1 cellular context compared by ENCODE assay signal in the genomic region with DNA sequence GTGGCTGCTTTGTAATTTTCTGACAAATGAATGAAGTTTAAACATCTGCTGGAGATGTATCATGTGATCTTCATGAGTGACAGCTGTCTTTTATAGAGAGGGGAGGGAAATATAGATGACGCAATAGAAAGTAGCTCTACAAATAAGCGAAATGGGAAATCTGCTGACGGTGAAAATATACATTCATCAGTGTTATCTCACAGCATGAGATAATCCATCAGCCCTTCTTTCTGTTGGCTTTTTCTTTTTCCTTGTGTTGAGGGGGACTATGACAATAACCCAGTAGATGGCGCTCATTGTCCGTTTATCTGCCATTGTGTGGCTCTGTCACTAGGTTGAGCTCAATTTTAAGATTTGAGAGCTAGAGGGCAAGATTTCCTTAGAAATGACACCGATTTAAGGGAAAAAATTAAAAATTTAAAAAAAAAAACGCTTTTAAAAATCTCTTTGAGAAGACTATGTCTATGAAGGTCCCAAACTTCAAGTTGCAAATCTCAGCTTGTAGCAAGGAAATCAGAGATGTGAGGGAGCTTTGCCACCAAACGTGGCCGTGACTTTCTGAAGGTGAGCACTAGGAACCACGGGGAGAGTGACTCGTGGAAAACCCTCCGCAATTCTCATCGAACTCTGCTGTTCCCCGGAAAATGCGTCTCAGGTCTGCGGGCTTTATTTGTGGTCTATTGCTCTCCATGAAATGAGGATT.
A peak's percentile ranks its signal among the peaks of the same experiment; 100 is the strongest.
TF ChIP-seq lines count a peak whose summit lies in the region.

No MANE protein-coding gene starts in this region.

TF ChIP-seq in K562, 482 proteins besides CTCF, POLR2A, EP300 and RAD21 (continued from another document and continues in another):
- TF ChIP-seq, protein P1, sequence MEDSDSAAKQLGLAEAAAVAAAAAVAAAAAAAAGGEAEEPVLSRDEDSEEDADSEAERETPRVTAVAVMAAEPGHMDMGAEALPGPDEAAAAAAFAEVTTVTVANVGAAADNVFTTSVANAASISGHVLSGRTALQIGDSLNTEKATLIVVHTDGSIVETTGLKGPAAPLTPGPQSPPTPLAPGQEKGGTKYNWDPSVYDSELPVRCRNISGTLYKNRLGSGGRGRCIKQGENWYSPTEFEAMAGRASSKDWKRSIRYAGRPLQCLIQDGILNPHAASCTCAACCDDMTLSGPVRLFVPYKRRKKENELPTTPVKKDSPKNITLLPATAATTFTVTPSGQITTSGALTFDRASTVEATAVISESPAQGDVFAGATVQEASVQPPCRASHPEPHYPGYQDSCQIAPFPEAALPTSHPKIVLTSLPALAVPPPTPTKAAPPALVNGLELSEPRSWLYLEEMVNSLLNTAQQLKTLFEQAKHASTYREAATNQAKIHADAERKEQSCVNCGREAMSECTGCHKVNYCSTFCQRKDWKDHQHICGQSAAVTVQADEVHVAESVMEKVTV (CRISPR knock-in tag; IDR thresholded peaks at IDR 0.05): peak; percentile 94
- TF ChIP-seq CREBBP (IDR thresholded peaks at IDR 0.05; ENCODE audit: low read depth, low read length) (no peak), SNIP1 (IDR thresholded peaks at IDR 0.05; ENCODE audit: low read depth) (no peak), RBM34 (IDR thresholded peaks at IDR 0.05; ENCODE audit: borderline replicate concordance, insufficient read depth, low read length) (no peak), SMC3 (conservative IDR thresholded peaks at IDR 0.05; ENCODE audit: insufficient read depth, low read depth, low read length) (peak; percentile 72), MAFG (tag; conservative IDR thresholded peaks at IDR 0.05) (peak; percentile 91), ETV5 (CRISPR knock-in tag; IDR thresholded peaks at IDR 0.05; ENCODE audit: low read depth) (no peak), ZNF668 (CRISPR knock-in tag; IDR thresholded peaks at IDR 0.05) (no peak), CEBPB (tag; IDR thresholded peaks at IDR 0.05) (peak; percentile 74), PYGO2 (tag; IDR thresholded peaks at IDR 0.05) (no peak), CXXC5 (CRISPR knock-in tag; IDR thresholded peaks at IDR 0.05) (no peak), KLF1 (tag; IDR thresholded peaks at IDR 0.05) (no peak), C11orf30 (IDR thresholded peaks at IDR 0.05; ENCODE audit: low read depth) (peak; percentile 88), CREM (IDR thresholded peaks at IDR 0.05; ENCODE audit: low read depth) (no peak; the same call in 1 of the 2 replicates), CHD2 (IDR thresholded peaks at IDR 0.05; ENCODE audit: low read depth, low read length) (no peak), HDGF (IDR thresholded peaks at IDR 0.05) (no peak), TGIF2 (CRISPR knock-in tag; IDR thresholded peaks at IDR 0.05) (no peak), THRAP3 (IDR thresholded peaks at IDR 0.05; ENCODE audit: borderline replicate concordance) (no peak), MAFF (IDR thresholded peaks at IDR 0.05; ENCODE audit: low read length) (peak; percentile 70), ZNF316 (IDR thresholded peaks at IDR 0.05) (peak; percentile 95), TAF15 (IDR thresholded peaks at IDR 0.05; ENCODE audit: low read depth, low read length) (no peak), ATF7 (IDR thresholded peaks at IDR 0.05) (peak; percentile 57; the same call in 1 of the 2 replicates), ZNF445 (CRISPR knock-in tag; IDR thresholded peaks at IDR 0.05; ENCODE audit: low read depth) (no peak), RFX1 (IDR thresholded peaks at IDR 0.05) (no peak), RBM39 (optimal IDR thresholded peaks at IDR 0.05; ENCODE audit: low read depth, low read length) (no peak), CEBPG (CRISPR knock-in tag; IDR thresholded peaks at IDR 0.05) (no peak), CEBPG (tag; conservative IDR thresholded peaks at IDR 0.05 in 1 of 2, IDR thresholded peaks at IDR 0.05 in 1 of 2) (peak; percentile 86 to 89), XRCC4 (IDR thresholded peaks at IDR 0.05; ENCODE audit: extremely low read depth, insufficient read depth, insufficient read length) (no peak), ZSCAN32 (CRISPR knock-in tag; IDR thresholded peaks at IDR 0.05) (peak; percentile 78), SRSF1 (IDR thresholded peaks at IDR 0.05; ENCODE audit: low read depth, low read length) (no peak), CHD4 (IDR thresholded peaks at IDR 0.05; ENCODE audit: insufficient read depth, insufficient replicate concordance, low read depth, low read length, poor library complexity, severe bottlenecking) (no peak), GTF2A2 (tag; IDR thresholded peaks at IDR 0.05) (no peak)
- TF ChIP-seq, protein P2, sequence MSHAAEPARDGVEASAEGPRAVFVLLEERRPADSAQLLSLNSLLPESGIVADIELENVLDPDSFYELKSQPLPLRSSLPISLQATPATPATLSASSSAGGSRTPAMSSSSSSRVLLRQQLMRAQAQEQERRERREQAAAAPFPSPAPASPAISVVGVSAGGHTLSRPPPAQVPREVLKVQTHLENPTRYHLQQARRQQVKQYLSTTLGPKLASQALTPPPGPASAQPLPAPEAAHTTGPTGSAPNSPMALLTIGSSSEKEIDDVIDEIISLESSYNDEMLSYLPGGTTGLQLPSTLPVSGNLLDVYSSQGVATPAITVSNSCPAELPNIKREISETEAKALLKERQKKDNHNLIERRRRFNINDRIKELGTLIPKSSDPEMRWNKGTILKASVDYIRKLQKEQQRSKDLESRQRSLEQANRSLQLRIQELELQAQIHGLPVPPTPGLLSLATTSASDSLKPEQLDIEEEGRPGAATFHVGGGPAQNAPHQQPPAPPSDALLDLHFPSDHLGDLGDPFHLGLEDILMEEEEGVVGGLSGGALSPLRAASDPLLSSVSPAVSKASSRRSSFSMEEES (CRISPR knock-in tag; IDR thresholded peaks at IDR 0.05): peak; percentile 72
- TF ChIP-seq, protein P3, sequence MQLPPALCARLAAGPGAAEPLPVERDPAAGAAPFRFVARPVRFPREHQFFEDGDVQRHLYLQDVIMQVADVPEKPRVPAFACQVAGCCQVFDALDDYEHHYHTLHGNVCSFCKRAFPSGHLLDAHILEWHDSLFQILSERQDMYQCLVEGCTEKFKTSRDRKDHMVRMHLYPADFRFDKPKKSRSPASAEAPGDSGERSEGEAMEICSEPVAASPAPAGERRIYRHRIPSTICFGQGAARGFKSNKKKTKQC (CRISPR knock-in tag; IDR thresholded peaks at IDR 0.05): no peak
- TF ChIP-seq, protein P4, sequence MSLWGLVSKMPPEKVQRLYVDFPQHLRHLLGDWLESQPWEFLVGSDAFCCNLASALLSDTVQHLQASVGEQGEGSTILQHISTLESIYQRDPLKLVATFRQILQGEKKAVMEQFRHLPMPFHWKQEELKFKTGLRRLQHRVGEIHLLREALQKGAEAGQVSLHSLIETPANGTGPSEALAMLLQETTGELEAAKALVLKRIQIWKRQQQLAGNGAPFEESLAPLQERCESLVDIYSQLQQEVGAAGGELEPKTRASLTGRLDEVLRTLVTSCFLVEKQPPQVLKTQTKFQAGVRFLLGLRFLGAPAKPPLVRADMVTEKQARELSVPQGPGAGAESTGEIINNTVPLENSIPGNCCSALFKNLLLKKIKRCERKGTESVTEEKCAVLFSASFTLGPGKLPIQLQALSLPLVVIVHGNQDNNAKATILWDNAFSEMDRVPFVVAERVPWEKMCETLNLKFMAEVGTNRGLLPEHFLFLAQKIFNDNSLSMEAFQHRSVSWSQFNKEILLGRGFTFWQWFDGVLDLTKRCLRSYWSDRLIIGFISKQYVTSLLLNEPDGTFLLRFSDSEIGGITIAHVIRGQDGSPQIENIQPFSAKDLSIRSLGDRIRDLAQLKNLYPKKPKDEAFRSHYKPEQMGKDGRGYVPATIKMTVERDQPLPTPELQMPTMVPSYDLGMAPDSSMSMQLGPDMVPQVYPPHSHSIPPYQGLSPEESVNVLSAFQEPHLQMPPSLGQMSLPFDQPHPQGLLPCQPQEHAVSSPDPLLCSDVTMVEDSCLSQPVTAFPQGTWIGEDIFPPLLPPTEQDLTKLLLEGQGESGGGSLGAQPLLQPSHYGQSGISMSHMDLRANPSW (CRISPR knock-in tag; IDR thresholded peaks at IDR 0.05): no peak
- TF ChIP-seq, protein P5, sequence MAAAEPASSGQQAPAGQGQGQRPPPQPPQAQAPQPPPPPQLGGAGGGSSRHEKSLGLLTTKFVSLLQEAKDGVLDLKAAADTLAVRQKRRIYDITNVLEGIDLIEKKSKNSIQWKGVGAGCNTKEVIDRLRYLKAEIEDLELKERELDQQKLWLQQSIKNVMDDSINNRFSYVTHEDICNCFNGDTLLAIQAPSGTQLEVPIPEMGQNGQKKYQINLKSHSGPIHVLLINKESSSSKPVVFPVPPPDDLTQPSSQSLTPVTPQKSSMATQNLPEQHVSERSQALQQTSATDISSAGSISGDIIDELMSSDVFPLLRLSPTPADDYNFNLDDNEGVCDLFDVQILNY (CRISPR knock-in tag; IDR thresholded peaks at IDR 0.05): no peak
- TF ChIP-seq, protein P6, sequence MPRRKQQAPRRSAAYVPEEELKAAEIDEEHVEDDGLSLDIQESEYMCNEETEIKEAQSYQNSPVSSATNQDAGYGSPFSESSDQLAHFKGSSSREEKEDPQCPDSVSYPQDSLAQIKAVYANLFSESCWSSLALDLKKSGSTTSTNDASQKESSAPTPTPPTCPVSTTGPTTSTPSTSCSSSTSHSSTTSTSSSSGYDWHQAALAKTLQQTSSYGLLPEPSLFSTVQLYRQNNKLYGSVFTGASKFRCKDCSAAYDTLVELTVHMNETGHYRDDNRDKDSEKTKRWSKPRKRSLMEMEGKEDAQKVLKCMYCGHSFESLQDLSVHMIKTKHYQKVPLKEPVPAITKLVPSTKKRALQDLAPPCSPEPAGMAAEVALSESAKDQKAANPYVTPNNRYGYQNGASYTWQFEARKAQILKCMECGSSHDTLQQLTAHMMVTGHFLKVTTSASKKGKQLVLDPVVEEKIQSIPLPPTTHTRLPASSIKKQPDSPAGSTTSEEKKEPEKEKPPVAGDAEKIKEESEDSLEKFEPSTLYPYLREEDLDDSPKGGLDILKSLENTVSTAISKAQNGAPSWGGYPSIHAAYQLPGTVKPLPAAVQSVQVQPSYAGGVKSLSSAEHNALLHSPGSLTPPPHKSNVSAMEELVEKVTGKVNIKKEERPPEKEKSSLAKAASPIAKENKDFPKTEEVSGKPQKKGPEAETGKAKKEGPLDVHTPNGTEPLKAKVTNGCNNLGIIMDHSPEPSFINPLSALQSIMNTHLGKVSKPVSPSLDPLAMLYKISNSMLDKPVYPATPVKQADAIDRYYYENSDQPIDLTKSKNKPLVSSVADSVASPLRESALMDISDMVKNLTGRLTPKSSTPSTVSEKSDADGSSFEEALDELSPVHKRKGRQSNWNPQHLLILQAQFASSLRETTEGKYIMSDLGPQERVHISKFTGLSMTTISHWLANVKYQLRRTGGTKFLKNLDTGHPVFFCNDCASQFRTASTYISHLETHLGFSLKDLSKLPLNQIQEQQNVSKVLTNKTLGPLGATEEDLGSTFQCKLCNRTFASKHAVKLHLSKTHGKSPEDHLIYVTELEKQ (CRISPR knock-in tag; IDR thresholded peaks at IDR 0.05): no peak
- TF ChIP-seq, protein P7, sequence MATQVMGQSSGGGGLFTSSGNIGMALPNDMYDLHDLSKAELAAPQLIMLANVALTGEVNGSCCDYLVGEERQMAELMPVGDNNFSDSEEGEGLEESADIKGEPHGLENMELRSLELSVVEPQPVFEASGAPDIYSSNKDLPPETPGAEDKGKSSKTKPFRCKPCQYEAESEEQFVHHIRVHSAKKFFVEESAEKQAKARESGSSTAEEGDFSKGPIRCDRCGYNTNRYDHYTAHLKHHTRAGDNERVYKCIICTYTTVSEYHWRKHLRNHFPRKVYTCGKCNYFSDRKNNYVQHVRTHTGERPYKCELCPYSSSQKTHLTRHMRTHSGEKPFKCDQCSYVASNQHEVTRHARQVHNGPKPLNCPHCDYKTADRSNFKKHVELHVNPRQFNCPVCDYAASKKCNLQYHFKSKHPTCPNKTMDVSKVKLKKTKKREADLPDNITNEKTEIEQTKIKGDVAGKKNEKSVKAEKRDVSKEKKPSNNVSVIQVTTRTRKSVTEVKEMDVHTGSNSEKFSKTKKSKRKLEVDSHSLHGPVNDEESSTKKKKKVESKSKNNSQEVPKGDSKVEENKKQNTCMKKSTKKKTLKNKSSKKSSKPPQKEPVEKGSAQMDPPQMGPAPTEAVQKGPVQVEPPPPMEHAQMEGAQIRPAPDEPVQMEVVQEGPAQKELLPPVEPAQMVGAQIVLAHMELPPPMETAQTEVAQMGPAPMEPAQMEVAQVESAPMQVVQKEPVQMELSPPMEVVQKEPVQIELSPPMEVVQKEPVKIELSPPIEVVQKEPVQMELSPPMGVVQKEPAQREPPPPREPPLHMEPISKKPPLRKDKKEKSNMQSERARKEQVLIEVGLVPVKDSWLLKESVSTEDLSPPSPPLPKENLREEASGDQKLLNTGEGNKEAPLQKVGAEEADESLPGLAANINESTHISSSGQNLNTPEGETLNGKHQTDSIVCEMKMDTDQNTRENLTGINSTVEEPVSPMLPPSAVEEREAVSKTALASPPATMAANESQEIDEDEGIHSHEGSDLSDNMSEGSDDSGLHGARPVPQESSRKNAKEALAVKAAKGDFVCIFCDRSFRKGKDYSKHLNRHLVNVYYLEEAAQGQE (CRISPR knock-in tag; IDR thresholded peaks at IDR 0.05; ENCODE audit: low read depth): no peak
- TF ChIP-seq, protein P8, sequence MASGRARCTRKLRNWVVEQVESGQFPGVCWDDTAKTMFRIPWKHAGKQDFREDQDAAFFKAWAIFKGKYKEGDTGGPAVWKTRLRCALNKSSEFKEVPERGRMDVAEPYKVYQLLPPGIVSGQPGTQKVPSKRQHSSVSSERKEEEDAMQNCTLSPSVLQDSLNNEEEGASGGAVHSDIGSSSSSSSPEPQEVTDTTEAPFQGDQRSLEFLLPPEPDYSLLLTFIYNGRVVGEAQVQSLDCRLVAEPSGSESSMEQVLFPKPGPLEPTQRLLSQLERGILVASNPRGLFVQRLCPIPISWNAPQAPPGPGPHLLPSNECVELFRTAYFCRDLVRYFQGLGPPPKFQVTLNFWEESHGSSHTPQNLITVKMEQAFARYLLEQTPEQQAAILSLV (tag; IDR thresholded peaks at IDR 0.05): peak; percentile 61
- TF ChIP-seq, protein P9, sequence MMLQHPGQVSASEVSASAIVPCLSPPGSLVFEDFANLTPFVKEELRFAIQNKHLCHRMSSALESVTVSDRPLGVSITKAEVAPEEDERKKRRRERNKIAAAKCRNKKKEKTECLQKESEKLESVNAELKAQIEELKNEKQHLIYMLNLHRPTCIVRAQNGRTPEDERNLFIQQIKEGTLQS (IDR thresholded peaks at IDR 0.05): peak; percentile 81
- TF ChIP-seq, protein P9 (CRISPR knock-in tag; conservative IDR thresholded peaks at IDR 0.05): no peak
